27 cellular contexts compared by ENCODE assay signal in the genomic region with DNA sequence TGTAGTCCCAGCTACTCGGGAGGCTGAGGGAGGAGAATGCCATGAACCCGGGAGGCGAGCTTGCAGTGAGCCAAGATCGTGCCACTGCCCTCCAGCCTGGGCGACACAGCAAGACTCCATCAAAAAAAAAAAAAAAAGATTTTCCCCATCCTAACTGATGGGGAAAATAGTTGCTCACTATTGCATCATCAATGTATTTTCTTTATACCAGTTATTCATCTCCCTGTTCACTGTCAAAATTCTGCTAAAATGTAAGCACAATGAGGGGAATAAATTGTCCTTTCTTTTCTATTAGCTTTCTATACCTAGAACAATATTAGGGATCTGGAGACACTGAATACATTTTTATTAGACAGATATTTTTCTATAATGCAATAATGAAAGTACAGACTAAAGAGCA.
"Had no signal": no experiment of that assay in that cellular context is flagged by ENCODE, and none has a peak within 500 bp of the region (broad histone marks: within the 10 kb centered on the region; RNA-seq: fewer than 3 reads in every experiment).

No MANE protein-coding gene starts in this region.

- DNase-seq: natural killer cell; occipital lobe; ovary; psoas muscle; right cardiac atrium; spleen; stimulated activated CD4-positive, alpha-beta T cell treated with anti-CD3 and anti-CD28 coated beads, Interleukin-12 subunit alpha, Interleukin-12 subunit beta, amount 100 ng/mL, for 4 hours; stimulated activated CD4-positive, alpha-beta T cell treated with anti-CD3 and anti-CD28 coated beads, Interleukin-1b, Interleukin-23, amount 100 ng/mL, for 48 hours; stimulated activated CD4-positive, alpha-beta T cell treated with anti-CD3 and anti-CD28 coated beads, Interleukin-4, amount 100 ng/mL, for 1 hour; stimulated activated CD4-positive, alpha-beta T cell treated with anti-CD3 and anti-CD28 coated beads, Interleukin-4, amount 100 ng/mL, for 4 hours; stimulated activated CD8-positive, alpha-beta memory T cell treated with anti-CD3 and anti-CD28 coated beads, Interleukin-4, amount 100 ng/mL, for 48 hours; stimulated activated naive CD4-positive, alpha-beta T cell; stimulated activated naive CD8-positive, alpha-beta T cell treated with anti-CD3 and anti-CD28 coated beads, Interleukin-15, amount 100 ng/mL, for 72 hours; stimulated activated naive CD8-positive, alpha-beta T cell treated with anti-CD3 and anti-CD28 coated beads, Interleukin-15, Interleukin-2, amounts not matched to agents 100 U/mL and 50 U/mL, for 24 hours; substantia nigra; testis; tibial artery; transverse colon; upper lobe of right lung; uterus had no signal

- H3K4me1 ChIP-seq: neural progenitor cell, parathyroid adenoma, psoas muscle, spleen, suprapubic skin, testis, tibial artery, upper lobe of right lung, uterus had no signal

- H2AFZ ChIP-seq: neural progenitor cell, parathyroid adenoma had no signal

- H3K79me2 ChIP-seq: parathyroid adenoma had no signal

- ATAC-seq: natural killer cell; psoas muscle; right cardiac atrium; sciatic nerve; stimulated activated memory B cell treated with anti-CD40 and anti-IgM and Interleukin-4, amounts not matched to agents 10 μg/mL and 1 μg/mL and 100 μg/mL, for 72 hours; stimulated activated naive CD8-positive, alpha-beta T cell treated with anti-CD3 and anti-CD28 coated beads, Interleukin-15, amount 100 ng/mL, for 72 hours; stimulated activated naive CD8-positive, alpha-beta T cell treated with anti-CD3 and anti-CD28 coated beads, Interleukin-15, Interleukin-2, amounts not matched to agents 100 U/mL and 50 U/mL, for 24 hours; upper lobe of right lung had no signal

- H3K27ac ChIP-seq: neural progenitor cell, ovary, parathyroid adenoma, psoas muscle, skin epidermis, spleen, suprapubic skin, testis, tibial artery, transverse colon, upper lobe of right lung, uterus had no signal

- H3K27me3 ChIP-seq: neural progenitor cell, ovary, spleen, suprapubic skin, testis, tibial artery, transverse colon, upper lobe of right lung, uterus had no signal

- H3K4me2 ChIP-seq: neural progenitor cell, smooth muscle cell had no signal

- H3K9ac ChIP-seq: neural progenitor cell, parathyroid adenoma had no signal

- H3K4me3 ChIP-seq: neural progenitor cell, ovary, psoas muscle, skin epidermis, smooth muscle cell, spleen, suprapubic skin, testis, tibial artery, transverse colon, upper lobe of right lung, uterus had no signal

- H3K36me3 ChIP-seq: neural progenitor cell, ovary, spleen, suprapubic skin, tibial artery, transverse colon, upper lobe of right lung, uterus had no signal

- H3K9me3 ChIP-seq: ovary, testis had no signal
